ENCODE assay signal across 8 cellular contexts in the genomic region with DNA sequence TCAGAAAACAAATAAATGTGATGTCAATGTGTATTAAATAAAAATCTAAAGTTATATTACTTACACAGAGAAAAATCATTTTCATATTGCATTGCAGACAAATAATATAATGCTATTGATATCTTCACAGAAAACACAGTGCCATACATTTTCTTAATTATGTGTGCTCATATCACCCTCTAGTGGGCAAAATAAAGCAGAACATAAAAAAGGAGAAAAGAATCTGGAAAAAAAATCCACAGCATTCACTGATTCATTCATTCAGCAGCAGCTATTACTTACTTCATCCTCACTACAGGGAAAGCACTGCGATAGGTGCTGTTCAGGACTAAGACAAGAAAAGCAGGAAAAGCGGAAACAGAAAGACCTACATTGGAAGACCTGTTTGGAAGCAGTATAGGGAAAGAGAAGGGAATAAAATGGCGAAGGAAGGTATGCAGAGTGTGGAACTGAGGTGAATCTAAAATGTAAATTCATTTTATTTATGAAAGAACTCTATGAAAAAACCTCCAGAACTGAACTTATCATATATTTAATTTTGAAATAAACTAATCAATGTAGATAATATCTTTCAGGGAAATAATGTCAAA.
DNase-seq lines count a peak whose midpoint lies in the region; ATAC-seq and TF ChIP-seq lines count a peak whose summit lies in the region.

No MANE protein-coding gene starts in this region.

- no peak for DNase-seq in CD4-positive, alpha-beta T cell
- DNase-seq in HT1080 (ENCODE audit: low read depth), result peak; percentile 66
- peak; percentile 82 for DNase-seq in SK-MEL-5 (ENCODE audit: low read depth, low spot score)
- DNase-seq in fibroblast of villous mesenchyme (ENCODE audit: low read depth), result peak; percentile 49
- DNase-seq in stomach, result no peak
- DNase-seq in HK-2 (ENCODE audit: unreplicated experiment), result no peak
- DNase-seq in GOT3 (lab: John Stamatoyannopoulos, UW), result no peak

- POLR2A ChIA-PET in CD4-positive, alpha-beta T cell (lab: Charles Lee), result no interaction called here

- TF ChIP-seq POLR2A in stomach (IDR thresholded peaks at IDR 0.05), result no peak

- no peak overlapping the region for H3K27ac ChIP-seq in CD4-positive, alpha-beta T cell (ENCODE audit: low read depth, low read length)
- no peak overlapping the region for H3K27ac ChIP-seq in stomach

- no peaks in the 10 kb centered on the region for H3K4me1 ChIP-seq in stomach

- CTCF ChIA-PET in CD4-positive, alpha-beta T cell (lab: Charles Lee), result interaction anchor here (1.0 kb wide), 1 partner anchor 10 kb away, joined by 3 read pairs; no protein-coding TSS in a partner anchor

- peaks cover 3 to 21% (median 17%) of the 10 kb centered on the region in 4 donors for H3K36me3 ChIP-seq in stomach

- intact Hi-C loops in CD4-positive, alpha-beta T cell (cut with DNase I, micrococcal nuclease), result loop anchor here (2.0 to 10.0 kb wide), 6 partner anchors 1059 to 1362 kb away; no protein-coding TSS in a partner anchor
- intact Hi-C loops in stomach (cut with DNase I; ENCODE audit: low total_unique reads), result no loop called here

- peak; percentile 69 for TF ChIP-seq CTCF in CD4-positive, alpha-beta T cell (IDR thresholded peaks at IDR 0.05)
- TF ChIP-seq CTCF in fibroblast of villous mesenchyme (IDR thresholded peaks at IDR 0.05; ENCODE audit: insufficient read depth, low read depth, low read length) (peak; percentile 66), stomach (IDR thresholded peaks at IDR 0.05) (peak in 5 of 7 experiments; percentile 22 to 50 (median 37))

- no peaks in the 10 kb centered on the region for H3K27me3 Mint-ChIP-seq in CD4-positive, alpha-beta T cell

- H3K4me1 Mint-ChIP-seq in CD4-positive, alpha-beta T cell (ENCODE audit: low read depth), result no peaks in the 10 kb centered on the region

- H3K9me3 Mint-ChIP-seq in CD4-positive, alpha-beta T cell, result no peaks in the 10 kb centered on the region

- no peak overlapping the region for H3K4me3 Mint-ChIP-seq in CD4-positive, alpha-beta T cell

- 78 to 90% (median 88%) methylated on average over 3 of the region's 3 CpGs for WGBS in stomach, 5 donors

- peaks cover 47% of the 10 kb centered on the region for H3K36me3 Mint-ChIP-seq in CD4-positive, alpha-beta T cell (ENCODE audit: low read depth)

- H3K27ac Mint-ChIP-seq in CD4-positive, alpha-beta T cell, result no peak overlapping the region

- in situ Hi-C loops in SK-MEL-5 (cut with HindIII; ENCODE audit: low pct_unique_long_range_greater_than_20kb, low sequenced_read_pairs), result no loop called here

- H3K4me3 ChIP-seq in fibroblast of villous mesenchyme (ENCODE audit: low read depth, low read length) (no peak overlapping the region), stomach (no peak overlapping the region)

- ATAC-seq in CD4-positive, alpha-beta T cell (ENCODE audit: poor library complexity), result no peak
- peak; percentile 71 for ATAC-seq in GM18861 (IDR thresholded peaks at IDR 0.05; ENCODE audit: unreplicated experiment)

- H3K9me3 ChIP-seq in CD4-positive, alpha-beta T cell (ENCODE audit: control insufficient read depth, low read length), result no peaks in the 10 kb centered on the region
- H3K9me3 ChIP-seq in stomach, result no peaks in the 10 kb centered on the region

- TF ChIP-seq EP300 in stomach (IDR thresholded peaks at IDR 0.05), result no peak

- H3K27me3 ChIP-seq in CD4-positive, alpha-beta T cell (ENCODE audit: control insufficient read depth, insufficient read depth, low read length), result no peaks in the 10 kb centered on the region
- no peaks in the 10 kb centered on the region for H3K27me3 ChIP-seq in stomach

Comparison
In these comparisons a context has a peak if more than half of its experiments do, and no peak if none do; other contexts are left out.
1. DNase-seq: peak in HT1080 (single experiment), SK-MEL-5 (single experiment) and fibroblast of villous mesenchyme (single experiment); none in CD4-positive, alpha-beta T cell (0 of 10), stomach (single experiment), HK-2 (single experiment) and GOT3 (single experiment).
2. Peak in every context shown above with its lines, with median percentiles within 50 percentile points of each other: CTCF ChIP-seq.